ENCODE assay signal across 26 cellular contexts in the genomic region with DNA sequence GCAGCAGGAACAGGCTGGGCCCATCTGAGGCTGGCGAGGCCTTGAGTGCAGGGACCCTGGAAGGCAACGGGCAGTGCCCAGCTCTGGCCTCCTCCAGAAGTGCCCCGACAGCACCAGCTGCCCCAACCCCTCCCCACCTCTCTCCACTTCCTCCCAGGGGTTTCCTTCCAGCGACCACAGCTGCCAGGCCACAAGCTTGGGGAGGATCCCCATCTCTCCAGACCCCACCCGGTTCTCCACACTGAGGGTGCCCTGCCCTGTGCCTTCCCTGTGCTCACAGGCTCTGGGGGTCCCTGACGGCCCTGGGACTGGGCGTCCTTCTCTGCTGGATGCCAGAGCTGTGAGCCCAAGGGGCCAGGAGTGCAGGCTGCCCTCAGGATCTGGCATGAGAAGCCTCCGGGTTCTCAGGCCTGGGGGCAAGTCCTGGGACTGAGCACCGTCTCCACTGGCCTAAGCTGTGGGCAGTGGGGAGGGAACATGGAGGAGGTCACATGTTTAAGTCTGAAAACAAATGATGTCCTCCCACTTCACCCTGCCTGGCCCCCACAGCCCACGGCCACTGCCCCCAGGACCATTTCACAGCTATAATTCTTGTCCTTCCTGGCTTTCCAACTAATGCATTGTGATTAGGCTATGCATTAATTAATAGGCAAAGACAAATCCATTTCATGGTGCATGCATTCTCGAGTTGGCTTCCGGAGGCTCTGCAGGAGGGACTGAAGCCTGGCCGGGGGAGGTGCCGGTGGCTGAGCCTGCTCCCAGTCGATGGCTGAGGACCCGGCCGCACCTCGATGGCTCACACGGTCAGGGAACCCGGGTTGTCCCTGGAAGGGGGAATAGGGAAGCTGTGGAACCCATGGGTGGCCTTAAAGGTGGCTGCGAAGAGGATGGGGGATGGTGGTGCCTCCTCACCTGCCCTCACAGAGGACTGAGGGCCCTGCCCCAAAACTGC. TPM values are rescaled to one million over a fixed set of nuclear protein-coding genes. Genes with fewer than 3 reads are reported as not detected.
DNase-seq lines count a peak whose midpoint lies in the region; ATAC-seq and TF ChIP-seq lines count a peak whose summit lies in the region.
"Had no signal": no experiment of that assay in that cellular context is flagged by ENCODE, and none has a peak within 500 bp of the region (broad histone marks: within the 10 kb centered on the region; RNA-seq: fewer than 3 reads in every experiment).

No MANE protein-coding gene starts in this region.

- H3K9ac ChIP-seq in neuronal stem cell (ENCODE audit: low read depth, low read length, poor library complexity): peak overlapping the region; percentile 3
- H3K9ac ChIP-seq: SK-N-SH had no signal

- peak; percentile 20 for ATAC-seq in left ventricle myocardium superior
- no peak for ATAC-seq in HG03439 (IDR thresholded peaks at IDR 0.05; ENCODE audit: unreplicated experiment)
- ATAC-seq: stimulated activated naive B cell treated with anti-CD40 and anti-IgM and Interleukin-4, amounts not matched to agents 10 μg/mL and 1 μg/mL and 100 μg/mL, for 72 hours; WTC11 had no signal

- peak overlapping the region; percentile 65 for H2BK120ac ChIP-seq in neuronal stem cell (ENCODE audit: low read depth, low read length)

- no peak overlapping the region for H3K14ac ChIP-seq in neuronal stem cell (ENCODE audit: low read length)

- peak overlapping the region; percentile 61 for H4K91ac ChIP-seq in neuronal stem cell (ENCODE audit: low read depth, low read length, poor library complexity)

- peak overlapping the region; percentile 93 for H2AK5ac ChIP-seq in neuronal stem cell (ENCODE audit: low read depth, low read length)

- DNase-seq in left ventricle myocardium superior (no peak), left ventricle myocardium inferior (no peak), UCSD-AML1 (lab: John Stamatoyannopoulos, UW; ENCODE audit: unreplicated experiment) (peak; percentile 75), neuronal stem cell (ENCODE audit: low spot score) (no peak), H4 (ENCODE audit: low spot score) (no peak), testis (no peak)
- DNase-seq in Jurkat, Clone E6-1 (ENCODE audit: low read depth, low spot score): peak; percentile 55
- DNase-seq: aorta; heart left ventricle; HFFc6; IMR-90; NCI-H146; SK-N-SH; stimulated activated naive B cell treated with anti-CD40 and anti-IgM and Interleukin-4, amounts not matched to agents 10 μg/mL and 1 μg/mL and 100 μg/mL, for 72 hours had no signal

- peak overlapping the region; percentile 25 for H4K8ac ChIP-seq in neuronal stem cell (ENCODE audit: low read depth, low read length)

- H2BK12ac ChIP-seq in neuronal stem cell (ENCODE audit: low read length): no peak overlapping the region

- no peak overlapping the region for H3K4me2 ChIP-seq in neuronal stem cell (ENCODE audit: insufficient read depth, low read length, poor library complexity, severe bottlenecking)
- H3K4me2 ChIP-seq: SK-N-SH had no signal

- no peaks in the 10 kb centered on the region for H3K4me1 ChIP-seq in left ventricle myocardium inferior
- H3K4me1 ChIP-seq in neuronal stem cell (ENCODE audit: control insufficient read depth in 2 of 2, insufficient read depth in 1 of 2, low read depth in 1 of 2, low read length in 2 of 2): peaks cover 32 to 46% of the 10 kb centered on the region in 2 donors
- peaks cover 6% of the 10 kb centered on the region for H3K4me1 ChIP-seq in testis

- WGBS in neuronal stem cell (ENCODE audit: extremely low coverage in 2 of 2, insufficient read length in 2 of 2, insufficient replicate concordance in 1 of 2), 2 donors: no CpG with 5 or more reads among the region's 21 CpGs
- 75 to 77% methylated on average over 11 to 20 of the region's 21 CpGs for WGBS in testis, 2 donors

- H2BK5ac ChIP-seq in neuronal stem cell (ENCODE audit: low read length): peak overlapping the region; percentile 87

- TF ChIP-seq POLR2A in testis (IDR thresholded peaks at IDR 0.05): no peak

- H3K36me3 ChIP-seq in left ventricle myocardium inferior (no peaks in the 10 kb centered on the region), neuronal stem cell (replicated peaks in 1 of 2; ENCODE audit: control insufficient read depth in 2 of 2, insufficient read depth in 2 of 2, low read length in 2 of 2) (no peaks in the 10 kb centered on the region), testis (ENCODE audit: low read depth, missing control alignments) (no peaks in the 10 kb centered on the region)
- H3K36me3 ChIP-seq: cardiac muscle cell, heart left ventricle had no signal

- H3K23ac ChIP-seq in neuronal stem cell (ENCODE audit: low read depth, low read length, poor library complexity): peak overlapping the region; percentile 62

- peak overlapping the region; percentile 70 for H3K4ac ChIP-seq in neuronal stem cell (ENCODE audit: low read length)

- H3K27ac ChIP-seq in left ventricle myocardium inferior (replicated peaks) (no peak overlapping the region), neuronal stem cell (replicated peaks; ENCODE audit: low read length) (no peak overlapping the region), testis (no peak overlapping the region)
- H3K27ac ChIP-seq: C4-2B, cardiac muscle cell, coronary artery, heart left ventricle had no signal

- H3K79me1 ChIP-seq in neuronal stem cell (ENCODE audit: low read depth, low read length): no peaks in the 10 kb centered on the region

- peak overlapping the region; percentile 95 for H2BK15ac ChIP-seq in neuronal stem cell (ENCODE audit: low read length)

- H3K27me3 ChIP-seq in left ventricle myocardium inferior (ENCODE audit: low read depth): peaks cover 97% of the 10 kb centered on the region
- H3K27me3 ChIP-seq in neuronal stem cell (ENCODE audit: control insufficient read depth in 3 of 3, insufficient read depth in 3 of 3, low read depth in 1 of 3, low read length in 3 of 3): peaks cover 0 to 54% (median 0%) of the 10 kb centered on the region in 3 experiments
- no peaks in the 10 kb centered on the region for H3K27me3 ChIP-seq in testis

- H3K9me3 ChIP-seq in left ventricle myocardium inferior (replicated peaks) (no peaks in the 10 kb centered on the region), neuronal stem cell (replicated peaks in 1 of 2; ENCODE audit: control insufficient read depth in 2 of 2, insufficient read depth in 1 of 2, low read depth in 1 of 2, low read length in 2 of 2) (no peaks in the 10 kb centered on the region), testis (no peaks in the 10 kb centered on the region)
- H3K9me3 ChIP-seq: heart left ventricle, SK-N-SH had no signal

- H3K4me3 ChIP-seq in left ventricle myocardium inferior (no peak overlapping the region), neuronal stem cell (ENCODE audit: low read length in 2 of 2) (no peak overlapping the region), testis (no peak overlapping the region)
- H3K4me3 ChIP-seq in Jurkat, Clone E6-1 (ENCODE audit: low read length): no peak overlapping the region
- H3K4me3 ChIP-seq: cardiac muscle cell, coronary artery, heart left ventricle had no signal

- TF ChIP-seq CTCF in left ventricle myocardium inferior (IDR thresholded peaks at IDR 0.05; ENCODE audit: borderline replicate concordance) (no peak), testis (IDR thresholded peaks at IDR 0.05) (no peak)

- intact Hi-C loops in left ventricle myocardium superior (cut with micrococcal nuclease): no loop called here
- intact Hi-C loops in left ventricle myocardium inferior (cut with micrococcal nuclease): no loop called here
- intact Hi-C loops in testis (cut with DNase I; ENCODE audit: low total_unique reads): no loop called here

- H3K18ac ChIP-seq in neuronal stem cell (ENCODE audit: low read length): peak overlapping the region; percentile 92

- H2AFZ ChIP-seq in neuronal stem cell (ENCODE audit: low read length): peak overlapping the region; percentile 6

RNA-seq across cellular contexts. Expression of a gene that starts 24.4 kb away (rescaled TPM):
- total RNA-seq in left ventricle myocardium superior: not detected
- not detected for total RNA-seq in left ventricle myocardium inferior
- polyA plus RNA-seq in Jurkat, Clone E6-1 (2012; ENCODE audit: insufficient read depth, insufficient read length): 2.4 TPM
- not detected for polyA plus RNA-seq in neuronal stem cell (2013, experiment 1 of 2)
- polyA plus RNA-seq in neuronal stem cell (2013, experiment 2 of 2): not detected
- not detected in 2 replicates for total RNA-seq in H4 (2014; rRNA removed; shearing (Covaris generic))
- 1 to 10 TPM; 5.3 to 6.6 TPM for total RNA-seq in testis
- not detected for polyA plus RNA-seq in testis (ENCODE audit: insufficient read depth, low read depth, low replicate concordance)
- total RNA-seq: activated T-helper 1 cell treated with anti-CD3 and anti-CD28 coated beads, Interleukin-12 subunit alpha, Interleukin-12 subunit beta, Interleukin-2, Interleukin-4 antibody, amounts not matched to agents 30 ng/mL and 10 ng/mL and 1 ng/mL, durations not matched to agents 14 hours and 24 hours and 36 hours; aorta; cardiac muscle cell; fibroblast of villous mesenchyme; heart left ventricle; HFFc6; IMR-90; MCF 10A; NCI-H460; posterior vena cava had no signal
- polyA plus RNA-seq: aorta, cardiac muscle cell, esophagus, heart left ventricle, IMR-90, SK-N-SH, urinary bladder had no signal

RNA-seq across cellular contexts. Expression of a gene that starts 29.9 kb away (rescaled TPM):
- total RNA-seq in left ventricle myocardium superior: 1.5 TPM
- 0.47 TPM for total RNA-seq in left ventricle myocardium inferior
- polyA plus RNA-seq in Jurkat, Clone E6-1 (2012; ENCODE audit: insufficient read depth, insufficient read length): 3.1 TPM
- 1.6 TPM for polyA plus RNA-seq in neuronal stem cell (2013, experiment 1 of 2)
- 1.9 TPM for polyA plus RNA-seq in neuronal stem cell (2013, experiment 2 of 2)
- total RNA-seq in H4 (2014; rRNA removed; shearing (Covaris generic)): not detected in 2 replicates
- total RNA-seq in testis: 1 to 10 TPM; 2.9 to 3.2 TPM
- 2.1 TPM for polyA plus RNA-seq in testis (ENCODE audit: insufficient read depth, low read depth, low replicate concordance)
- polyA plus RNA-seq: SK-N-SH had no signal

RNA-seq across cellular contexts. Expression of a gene that starts 44.5 kb away (rescaled TPM):
- total RNA-seq in left ventricle myocardium superior: 16.1 TPM
- total RNA-seq in left ventricle myocardium inferior: 16.2 TPM
- polyA plus RNA-seq in Jurkat, Clone E6-1 (2012; ENCODE audit: insufficient read depth, insufficient read length): 23.3 TPM
- 34.3 TPM for polyA plus RNA-seq in neuronal stem cell (2013, experiment 1 of 2)
- 35.7 TPM for polyA plus RNA-seq in neuronal stem cell (2013, experiment 2 of 2)
- 19.6 and 23.7 TPM in 2 replicates for total RNA-seq in H4 (2014; rRNA removed; shearing (Covaris generic))
- total RNA-seq in testis: 10 to 100 TPM; 41.9 to 42.6 TPM
- 27.3 TPM for polyA plus RNA-seq in testis (ENCODE audit: insufficient read depth, low read depth, low replicate concordance)

RNA-seq across cellular contexts. Expression of a gene that starts 56.1 kb away (rescaled TPM):
- total RNA-seq in left ventricle myocardium superior: 38.3 TPM
- 37.0 TPM for total RNA-seq in left ventricle myocardium inferior
- polyA plus RNA-seq in Jurkat, Clone E6-1 (2012; ENCODE audit: insufficient read depth, insufficient read length): 58.1 TPM
- 50.1 TPM for polyA plus RNA-seq in neuronal stem cell (2013, experiment 1 of 2)
- polyA plus RNA-seq in neuronal stem cell (2013, experiment 2 of 2): 49.8 TPM
- 14.7 and 16.9 TPM in 2 replicates for total RNA-seq in H4 (2014; rRNA removed; shearing (Covaris generic))
- total RNA-seq in testis: 10 to 100 TPM; 98.6 to 99.7 TPM
- polyA plus RNA-seq in testis (ENCODE audit: insufficient read depth, low read depth, low replicate concordance): 50.5 TPM

Comparison
In these comparisons a context has a peak if more than half of its experiments do, and no peak if none do; other contexts are left out.
1. DNase-seq: peak in Jurkat, Clone E6-1 (single experiment) and UCSD-AML1 (single experiment); none in left ventricle myocardium superior (single experiment), left ventricle myocardium inferior (single experiment), neuronal stem cell (single experiment), H4 (single experiment) and testis (single experiment).